ENCODE assay signal across 8 cellular contexts in the genomic region with DNA sequence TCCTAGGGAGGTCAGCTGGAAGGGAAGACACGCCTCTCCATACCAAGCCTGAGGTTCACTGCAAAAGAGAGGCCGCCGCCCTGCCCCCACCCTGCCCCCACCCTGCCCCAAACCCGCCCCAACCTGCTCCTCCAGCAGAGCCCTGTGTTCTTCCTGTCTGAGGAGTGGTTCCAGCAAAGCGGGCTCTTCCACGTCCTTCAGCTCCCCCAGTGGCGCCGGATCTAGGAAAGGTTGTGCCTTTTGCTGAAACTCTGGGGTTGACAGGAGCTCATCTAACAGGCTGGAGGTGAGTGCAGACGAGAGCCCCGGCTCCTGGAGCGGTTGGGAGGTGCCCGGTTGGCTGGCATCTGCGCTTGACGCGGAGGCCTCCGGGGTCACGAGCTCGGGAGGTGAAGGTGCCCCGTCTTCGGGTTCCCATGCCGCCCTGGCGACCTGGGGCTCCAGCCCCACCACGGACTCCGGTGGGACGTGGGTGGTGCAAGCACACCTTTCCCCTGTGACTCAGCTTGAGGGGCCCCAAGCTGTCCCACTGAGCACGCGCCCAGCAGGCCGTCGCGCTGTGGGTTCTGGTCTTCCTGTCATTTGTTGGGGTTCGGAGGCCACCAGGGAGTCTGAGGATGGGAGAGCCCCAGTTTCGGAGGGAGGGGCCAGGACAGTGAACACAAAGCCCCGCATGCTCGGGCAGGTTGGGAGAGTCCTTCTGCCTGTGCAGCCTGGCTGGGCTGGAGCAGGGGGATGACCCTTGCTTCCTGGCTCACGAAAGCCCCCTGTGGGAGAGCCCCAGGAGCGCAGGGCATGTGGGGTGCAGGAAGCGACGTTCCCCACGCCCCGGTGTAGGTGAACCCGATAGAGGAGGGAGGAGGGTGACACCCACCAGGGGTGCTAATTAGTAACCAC.
DNase-seq lines count a peak whose midpoint lies in the region; ATAC-seq, FAIRE-seq and TF ChIP-seq lines count a peak whose summit lies in the region.

No MANE protein-coding gene starts in this region.

- DNase-seq in T-helper 9 cell (peak; percentile 39), coronary artery (ENCODE audit: low spot score) (peak; percentile 90), memory B cell (ENCODE audit: low spot score in 2 of 2) (peak; percentile 80 to 90), HTR-8/SVneo (ENCODE audit: insufficient read length, low spot score) (no peak), SW480 (ENCODE audit: low spot score) (no peak)
- DNase-seq in stimulated activated CD8-positive, alpha-beta memory T cell treated with anti-CD3 and anti-CD28 coated beads, Interleukin-15, amount 100 ng/mL, for 24 hours (ENCODE audit: low read depth) = peak; percentile 37

- peak; percentile 63 for ATAC-seq in GM18505 (IDR thresholded peaks at IDR 0.05; ENCODE audit: unreplicated experiment)
- ATAC-seq in HG02943 (IDR thresholded peaks at IDR 0.05; ENCODE audit: low read depth, unreplicated experiment) = peak; percentile 53
- ATAC-seq in memory B cell (ENCODE audit: low read depth) = peak; percentile 65

- H3K36me3 Mint-ChIP-seq in memory B cell = peaks cover 2% of the 10 kb centered on the region

- H3K4me3 Mint-ChIP-seq in memory B cell = peak overlapping the region; percentile 87

- no peak for TF ChIP-seq CTCF in coronary artery (IDR thresholded peaks at IDR 0.05)

- peaks cover 9% of the 10 kb centered on the region for H3K9me3 Mint-ChIP-seq in memory B cell

- H3K27ac ChIP-seq in coronary artery = no peak overlapping the region

- TF ChIP-seq POLR2A in GM18505 (IDR thresholded peaks at IDR 0.05; ENCODE audit: borderline replicate concordance, extremely low read depth, insufficient read depth, insufficient read length) = no peak

- peak overlapping the region; percentile 77 for H3K27ac Mint-ChIP-seq in memory B cell

- no peaks in the 10 kb centered on the region for H3K27me3 Mint-ChIP-seq in memory B cell

- H3K4me3 ChIP-seq in coronary artery = peak overlapping the region; percentile 57

- H3K4me1 Mint-ChIP-seq in memory B cell = peaks cover 13% of the 10 kb centered on the region

- FAIRE-seq in HTR-8/SVneo (lab: Jason Lieb, UNC) = no peak

Comparison
In these comparisons a context has a peak if more than half of its experiments do, and no peak if none do; other contexts are left out.
1. DNase-seq: peak in T-helper 9 cell (single experiment), coronary artery (single experiment), memory B cell (2 of 2) and stimulated activated CD8-positive, alpha-beta memory T cell treated with anti-CD3 and anti-CD28 coated beads, Interleukin-15, amount 100 ng/mL, for 24 hours (single experiment); none in HTR-8/SVneo (single experiment) and SW480 (single experiment).
2. Peak in every context shown above with its lines, with median percentiles within 50 percentile points of each other: ATAC-seq.